2 cellular contexts compared by ENCODE assay signal in the genomic region with DNA sequence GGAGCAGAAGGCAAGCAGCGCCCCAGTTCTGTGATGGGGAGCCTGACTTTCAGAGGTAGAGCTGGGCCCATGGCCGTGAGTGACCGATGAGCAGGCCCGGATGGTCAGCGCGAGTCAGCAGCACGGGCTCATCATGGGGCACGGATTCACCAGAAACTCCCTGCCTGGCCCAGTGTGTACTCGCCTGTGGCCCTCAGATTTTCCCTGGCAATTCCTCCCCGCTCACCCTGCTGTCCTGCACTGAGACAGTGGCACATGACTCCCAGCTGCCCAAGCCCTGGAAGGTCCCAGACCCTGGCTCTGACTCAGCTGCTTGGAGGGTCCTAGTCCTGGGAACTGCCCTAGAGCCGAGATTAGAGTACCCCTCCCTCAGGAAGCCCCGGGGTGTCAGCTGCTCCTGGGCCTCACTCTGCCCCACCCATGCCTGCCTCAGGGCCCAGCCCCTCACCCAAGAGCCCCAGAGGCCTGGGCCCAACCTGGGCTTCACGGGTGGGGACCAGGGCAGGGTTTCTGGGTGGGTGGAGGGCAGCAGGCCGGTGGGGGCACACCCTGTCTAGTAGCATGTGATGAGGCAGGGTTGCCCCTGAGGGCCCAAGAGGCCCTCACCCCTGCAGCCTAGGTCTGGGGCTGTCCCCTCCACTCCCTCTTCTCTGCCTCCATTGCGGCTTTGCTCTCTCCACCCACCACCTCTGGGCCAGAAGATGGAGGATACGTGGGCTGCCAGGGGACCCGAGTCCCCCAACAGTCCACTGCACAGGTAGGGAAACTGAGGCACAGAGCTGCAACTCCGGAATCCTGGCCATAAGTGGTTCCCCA.
A peak's percentile ranks its signal among the peaks of the same experiment; 100 is the strongest.
TF ChIP-seq lines count a peak whose summit lies in the region.

No MANE protein-coding gene starts in this region.

TF ChIP-seq in IMR-90, 13 proteins besides CTCF, POLR2A, EP300 and RAD21:
- TF ChIP-seq BHLHE40 (IDR thresholded peaks at IDR 0.05; ENCODE audit: low read depth, low read length): peak; percentile 57; the same call in 1 of the 2 replicates
- no peak for TF ChIP-seq CEBPB (IDR thresholded peaks at IDR 0.05; ENCODE audit: low read depth, low read length)

TF ChIP-seq in K562, 482 proteins besides CTCF, POLR2A, EP300 and RAD21:
- TF ChIP-seq ZNF740 (CRISPR knock-in tag; IDR thresholded peaks at IDR 0.05) (0 out of 2 replicates have a peak, but pooled peaks have one; percentile 28), ZNF740 (tag; IDR thresholded peaks at IDR 0.05) (no peak), ARNT (IDR thresholded peaks at IDR 0.05) (no peak), RB1 (IDR thresholded peaks at IDR 0.05; ENCODE audit: low read depth) (no peak), POLR2G (IDR thresholded peaks at IDR 0.05; ENCODE audit: low read depth, low read length) (peak; percentile 26; the same call in 1 of the 2 replicates)
TF ChIP-seq in K562: peak in this region for 2.
